Comparison of ENCODE assay signal across 1 cellular context in the genomic region with DNA sequence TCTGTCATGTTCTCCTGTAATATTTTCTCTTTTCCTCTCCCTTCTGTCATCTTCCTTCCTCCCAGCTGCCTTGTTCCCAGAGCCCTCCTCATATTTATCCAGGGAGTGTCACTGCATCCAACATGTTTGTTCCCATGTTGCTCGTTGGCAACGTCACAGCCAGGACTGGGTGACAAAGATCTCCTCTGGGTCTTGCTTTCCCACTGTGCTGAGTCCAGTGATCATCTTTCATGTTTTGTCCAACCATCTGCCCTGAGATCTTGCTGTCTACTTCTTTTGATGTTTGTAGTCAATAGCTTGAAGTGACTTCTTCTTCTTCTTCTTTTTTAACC.
TF ChIP-seq lines count a peak whose summit lies in the region.

No MANE protein-coding gene starts in this region.

TF ChIP-seq in K562, 482 proteins besides CTCF, POLR2A, EP300 and RAD21:
- TF ChIP-seq SMARCA4 (IDR thresholded peaks at IDR 0.05): 0 out of 2 replicates have a peak, but pooled peaks have one; percentile 8
- no peak for TF ChIP-seq ZNF197 (CRISPR knock-in tag; IDR thresholded peaks at IDR 0.05; ENCODE audit: low read depth)
- TF ChIP-seq FOSL1 (tag; conservative IDR thresholded peaks at IDR 0.05): peak; percentile 68; the same call in 1 of the 2 replicates
- no peak for TF ChIP-seq BHLHE40 (IDR thresholded peaks at IDR 0.05; ENCODE audit: low read length)
